Comparison of ENCODE assay signal across 29 cellular contexts in genomic region chr2:102306125-102306524, GRCh38. TPM values are rescaled to one million over a fixed set of nuclear protein-coding genes. Genes with fewer than 3 reads are reported as not detected.
A peak's percentile ranks its signal among the peaks of the same experiment; 100 is the strongest.
DNase-seq lines count a peak whose midpoint lies in the region; ATAC-seq, FAIRE-seq and TF ChIP-seq lines count a peak whose summit lies in the region.
"Had no signal": no experiment of that assay in that cellular context is flagged by ENCODE, and none has a peak within 500 bp of the region (broad histone marks: within the 10 kb centered on the region; RNA-seq: fewer than 3 reads in every experiment).

No MANE protein-coding gene starts in this region.

- H3K4me3 Mint-ChIP-seq in T-helper 2 cell treated with Interferon-gamma antibody and Interleukin-4, amounts not matched to agents 5 μg/mL and 100 μg/mL, for 36 hours: no peak overlapping the region
- H3K4me3 Mint-ChIP-seq in natural killer cell treated with Interleukin-12 subunit alpha and Interleukin-12 subunit beta and Interleukin-15 and Interleukin-18, amount 100 ng/mL, for 72 hours: peak overlapping the region; percentile 54
- no peak overlapping the region for H3K4me3 Mint-ChIP-seq in natural killer cell
- H3K4me3 Mint-ChIP-seq in CD8-positive, alpha-beta T cell: no peak overlapping the region
- H3K4me3 Mint-ChIP-seq: CD4-positive, alpha-beta memory T cell; H9 had no signal

- intact Hi-C loops in natural killer cell (cut with micrococcal nuclease) (no loop called here), K562 (cut with micrococcal nuclease) (no loop called here)
- intact Hi-C loops in CD8-positive, alpha-beta T cell (cut with DNase I, micrococcal nuclease): no loop called here

- H3K9me3 Mint-ChIP-seq in T-helper 2 cell treated with Interferon-gamma antibody and Interleukin-4, amounts not matched to agents 5 μg/mL and 100 μg/mL, for 36 hours: no peaks in the 10 kb centered on the region
- peaks cover 3% of the 10 kb centered on the region for H3K9me3 Mint-ChIP-seq in natural killer cell treated with Interleukin-12 subunit alpha and Interleukin-12 subunit beta and Interleukin-15 and Interleukin-18, amount 100 ng/mL, for 72 hours
- no peaks in the 10 kb centered on the region for H3K9me3 Mint-ChIP-seq in natural killer cell
- no peaks in the 10 kb centered on the region for H3K9me3 Mint-ChIP-seq in CD8-positive, alpha-beta T cell
- H3K9me3 Mint-ChIP-seq: H9 had no signal

- no peaks in the 10 kb centered on the region for H3K9me1 ChIP-seq in K562 (ENCODE audit: control insufficient read depth, insufficient read depth, low read length)

- FAIRE-seq in K562 (lab: Jason Lieb, UNC): no peak
- FAIRE-seq: GM12891 had no signal

- no peaks in the 10 kb centered on the region for H3K79me2 ChIP-seq in K562 (ENCODE audit: control insufficient read depth, insufficient read depth, low read length)

- no peak for TF ChIP-seq EP300 in K562 (IDR thresholded peaks at IDR 0.05; ENCODE audit: low read length)

- CTCF ChIA-PET in K562 (lab: Yijun Ruan, JAX; ENCODE audit: low intra/inter-chr PET ratio): no interaction called here
- CTCF ChIA-PET in CD8-positive, alpha-beta T cell (lab: Charles Lee): interaction anchor here (0.6 to 0.9 kb wide), 2 partner anchors 9 to 514 kb away, joined by 3 read pairs; no protein-coding TSS in a partner anchor

- peaks cover 50% of the 10 kb centered on the region for H3K4me1 Mint-ChIP-seq in T-helper 2 cell treated with Interferon-gamma antibody and Interleukin-4, amounts not matched to agents 5 μg/mL and 100 μg/mL, for 36 hours (ENCODE audit: low read depth)
- H3K4me1 Mint-ChIP-seq in natural killer cell treated with Interleukin-12 subunit alpha and Interleukin-12 subunit beta and Interleukin-15 and Interleukin-18, amount 100 ng/mL, for 72 hours (ENCODE audit: low read depth in 2 of 2): peaks cover 54 to 58% of the 10 kb centered on the region in 2 donors
- H3K4me1 Mint-ChIP-seq in natural killer cell: peaks cover 17 to 32% of the 10 kb centered on the region in 2 donors
- H3K4me1 Mint-ChIP-seq in CD8-positive, alpha-beta T cell (ENCODE audit: low read depth): peaks cover 12% of the 10 kb centered on the region

- peaks cover 1% of the 10 kb centered on the region for H3K36me3 Mint-ChIP-seq in T-helper 2 cell treated with Interferon-gamma antibody and Interleukin-4, amounts not matched to agents 5 μg/mL and 100 μg/mL, for 36 hours (ENCODE audit: low read depth)
- H3K36me3 Mint-ChIP-seq in natural killer cell treated with Interleukin-12 subunit alpha and Interleukin-12 subunit beta and Interleukin-15 and Interleukin-18, amount 100 ng/mL, for 72 hours: peaks cover 16% of the 10 kb centered on the region
- no peaks in the 10 kb centered on the region for H3K36me3 Mint-ChIP-seq in natural killer cell
- H3K36me3 Mint-ChIP-seq in CD8-positive, alpha-beta T cell: no peaks in the 10 kb centered on the region
- H3K36me3 Mint-ChIP-seq: CD4-positive, alpha-beta memory T cell had no signal

- H3K27me3 ChIP-seq in K562 (ENCODE audit: control insufficient read depth in 2 of 2, insufficient read depth in 2 of 2, low read length in 2 of 2): no peaks in the 10 kb centered on the region
- H3K27me3 ChIP-seq in CD8-positive, alpha-beta T cell (ENCODE audit: insufficient read depth, low read length): no peaks in the 10 kb centered on the region

- H3K27ac ChIP-seq in K562 (ENCODE audit: extremely low read depth, low read depth, low read length): no peak overlapping the region
- H3K27ac ChIP-seq in CD8-positive, alpha-beta T cell (ENCODE audit: low read depth, low read length): no peak overlapping the region
- H3K27ac ChIP-seq: 22Rv1; BLaER1 treated with 17β-estradiol and CSF1 and Interleukin-3, amounts not matched to agents 10 nM and 100 nM; GM23248; HL-60; RWPE1 had no signal

- H3K4me1 ChIP-seq in K562 (replicated peaks in 1 of 2; ENCODE audit: control insufficient read depth in 2 of 2, insufficient read depth in 2 of 2, low read length in 2 of 2): peaks cover 0 to 17% of the 10 kb centered on the region in 2 experiments; a peak in 3 of 5 replicates
- peaks cover 6% of the 10 kb centered on the region for H3K4me1 ChIP-seq in CD8-positive, alpha-beta T cell (ENCODE audit: insufficient read depth, low read length)

- H3K36me3 ChIP-seq in K562 (ENCODE audit: control insufficient read depth, insufficient read depth, low read length): no peaks in the 10 kb centered on the region
- H3K36me3 ChIP-seq in CD8-positive, alpha-beta T cell (ENCODE audit: insufficient read depth, low read length): no peaks in the 10 kb centered on the region
- H3K36me3 ChIP-seq: BLaER1 treated with 17β-estradiol and CSF1 and Interleukin-3, amounts not matched to agents 10 nM and 100 nM had no signal

- H3K9ac ChIP-seq in K562 (ENCODE audit: insufficient read depth in 1 of 2, low read depth in 2 of 2, low read length in 2 of 2): no peak overlapping the region
- H3K9ac ChIP-seq: BLaER1 treated with 17β-estradiol and CSF1 and Interleukin-3, amounts not matched to agents 10 nM and 100 nM; GM23248 had no signal

- POLR2A ChIA-PET in K562 (lab: Yijun Ruan, JAX): no interaction called here
- POLR2A ChIA-PET in CD8-positive, alpha-beta T cell (lab: Charles Lee): no interaction called here

- no peak for TF ChIP-seq POLR2A in K562 (conservative IDR thresholded peaks at IDR 0.05)

- TF ChIP-seq RAD21 in K562 (CRISPR knock-in tag; conservative IDR thresholded peaks at IDR 0.05 in 1 of 2, IDR thresholded peaks at IDR 0.05 in 1 of 2): no peak

- no peaks in the 10 kb centered on the region for H3K9me3 ChIP-seq in K562 (replicated peaks; ENCODE audit: control insufficient read depth, insufficient read depth, low read depth, low read length)
- no peaks in the 10 kb centered on the region for H3K9me3 ChIP-seq in CD8-positive, alpha-beta T cell (ENCODE audit: low read length)
- H3K9me3 ChIP-seq: BLaER1 treated with 17β-estradiol and CSF1 and Interleukin-3, amounts not matched to agents 10 nM and 100 nM had no signal

- DNase-seq in T-helper 2 cell treated with Interferon-gamma antibody and Interleukin-4, amounts not matched to agents 5 μg/mL and 100 μg/mL, for 36 hours (ENCODE audit: low spot score): no peak
- no peak for DNase-seq in T-helper 2 cell
- DNase-seq in natural killer cell treated with Interleukin-12 subunit alpha and Interleukin-12 subunit beta and Interleukin-15 and Interleukin-18, amount 100 ng/mL, for 72 hours (ENCODE audit: low spot score): no peak
- DNase-seq in natural killer cell: no peak
- no peak for DNase-seq in K562 (ENCODE audit: extremely low read depth in 1 of 4, low spot score in 3 of 4)
- no peak for DNase-seq in NCI-H446 (lab: John Stamatoyannopoulos, UW)
- DNase-seq in CD8-positive, alpha-beta T cell: no peak
- DNase-seq: Calu3; CD4-positive, alpha-beta memory T cell; DMS153; GM23248; H9; MV-4-11; NCI-H1105 treated with DMSO at 0.1 percent for 48 hours; NCI-H2029 treated with DMSO at 0.1 percent for 48 hours; NCI-H226; NCI-H524; NCI-H774; NK-92 treated with Interleukin-12 subunit alpha and Interleukin-12 subunit beta, amount 100 ng/mL, for 24 hours; SHP77 treated with DMSO at 0.1 percent for 48 hours had no signal

- TF ChIP-seq CTCF in natural killer cell (IDR thresholded peaks at IDR 0.05) (no peak), K562 (IDR thresholded peaks at IDR 0.05 in 2 of 3, conservative IDR thresholded peaks at IDR 0.05 in 1 of 3; ENCODE audit: insufficient read depth in 2 of 3, low read depth in 1 of 3, low read length in 3 of 3) (no peak)
- no peak for TF ChIP-seq CTCF in CD8-positive, alpha-beta T cell (IDR thresholded peaks at IDR 0.05)

- ATAC-seq in natural killer cell treated with Interleukin-12 subunit alpha and Interleukin-12 subunit beta and Interleukin-15 and Interleukin-18, amount 100 ng/mL, for 72 hours: no peak
- no peak for ATAC-seq in natural killer cell
- ATAC-seq in K562: no peak
- no peak for ATAC-seq in CD8-positive, alpha-beta T cell
- ATAC-seq in esophagus mucosa: no peak

- no peak overlapping the region for H3K4me3 ChIP-seq in K562
- H3K4me3 ChIP-seq in CD8-positive, alpha-beta T cell (ENCODE audit: low read depth, low read length): no peak overlapping the region
- H3K4me3 ChIP-seq: BLaER1 treated with 17β-estradiol and CSF1 and Interleukin-3, amounts not matched to agents 10 nM and 100 nM; GM23248 had no signal

- no peaks in the 10 kb centered on the region for H4K20me1 ChIP-seq in K562 (replicated peaks; ENCODE audit: control insufficient read depth, insufficient read depth, low read length)
- H4K20me1 ChIP-seq: BLaER1 treated with 17β-estradiol and CSF1 and Interleukin-3, amounts not matched to agents 10 nM and 100 nM had no signal

- BruUV-seq in K562 (replicated peaks; lab: Mats Ljungman, UMichigan): no TSS peak

- H3K27ac Mint-ChIP-seq in T-helper 2 cell treated with Interferon-gamma antibody and Interleukin-4, amounts not matched to agents 5 μg/mL and 100 μg/mL, for 36 hours: peak overlapping the region; percentile 24
- H3K27ac Mint-ChIP-seq in natural killer cell treated with Interleukin-12 subunit alpha and Interleukin-12 subunit beta and Interleukin-15 and Interleukin-18, amount 100 ng/mL, for 72 hours: peak overlapping the region; percentile 85 to 92
- no peak overlapping the region for H3K27ac Mint-ChIP-seq in natural killer cell
- no peak overlapping the region for H3K27ac Mint-ChIP-seq in CD8-positive, alpha-beta T cell
- H3K27ac Mint-ChIP-seq: H9 had no signal

- no peak overlapping the region for H3K4me2 ChIP-seq in K562 (ENCODE audit: insufficient read depth, low read length)

- in situ Hi-C loops in K562 (cut with MboI): no loop called here

- H2AFZ ChIP-seq in K562 (ENCODE audit: low read depth, low read length): no peak overlapping the region
- H2AFZ ChIP-seq: GM23248 had no signal

- no peaks in the 10 kb centered on the region for H3K27me3 Mint-ChIP-seq in T-helper 2 cell treated with Interferon-gamma antibody and Interleukin-4, amounts not matched to agents 5 μg/mL and 100 μg/mL, for 36 hours (ENCODE audit: low read depth)
- peaks cover 3 to 15% of the 10 kb centered on the region in 2 donors for H3K27me3 Mint-ChIP-seq in natural killer cell treated with Interleukin-12 subunit alpha and Interleukin-12 subunit beta and Interleukin-15 and Interleukin-18, amount 100 ng/mL, for 72 hours
- peaks cover 15 to 16% of the 10 kb centered on the region in 2 donors for H3K27me3 Mint-ChIP-seq in natural killer cell (ENCODE audit: low read depth in 2 of 2)
- H3K27me3 Mint-ChIP-seq in CD8-positive, alpha-beta T cell (ENCODE audit: low read depth): no peaks in the 10 kb centered on the region

- 27% methylated on average over 1 of the region's 1 CpG for WGBS in K562 (ENCODE audit: insufficient coverage, low coverage, missing lambda C conversion rate)

RNA-seq across cellular contexts. Expression of gene IL1RL1, which starts 5.2 kb away (rescaled TPM):
- total RNA-seq in natural killer cell treated with Interleukin-12 subunit alpha and Interleukin-12 subunit beta and Interleukin-15 and Interleukin-18, amount 100 ng/mL, for 72 hours: 10 to 100 TPM; 36.3 to 57.7 TPM
- total RNA-seq in natural killer cell: 10 to 100 TPM in 1 of 3 donors, 1 to 10 TPM in 1, under 1 TPM in 1; 0.49 to 68.1 (median 2.2) TPM
- 0.18 TPM in 1 of 2 replicates, not detected in the other for total RNA-seq in K562 (2011; cell fraction: chromatin; rRNA removed; ENCODE audit: low replicate concordance)
- total RNA-seq in K562 (2011; cell fraction: nucleolus; rRNA removed): not detected in 2 replicates
- total RNA-seq in K562 (2011; cell fraction: nucleoplasm; rRNA removed): not detected in 2 replicates
- 0.45 and 0.59 TPM in 2 replicates for total RNA-seq in K562 (2014; rRNA removed)
- total RNA-seq in K562 (2014; rRNA removed; fragmentation: Illumina TruSeq; extraction: Trizol): 0.73 and 1.0 TPM in 2 replicates
- total RNA-seq in K562 (2015; rRNA removed; fragmentation: Illumina TruSeq; extraction: Trizol): 2.6 and 3.3 TPM in 2 replicates
- total RNA-seq in K562 (2021): 0.44 and 1.0 TPM in 2 replicates
- 0.05 and 0.06 TPM in 2 replicates for polyA plus RNA-seq in K562 (2011; rRNA removed)
- polyA plus RNA-seq in K562 (2011; cell fraction: cytosol; rRNA removed): 0.03 TPM in 1 of 2 replicates, not detected in the other
- 0.27 TPM in 1 of 2 replicates, not detected in the other for polyA plus RNA-seq in K562 (2011; cell fraction: nucleus; rRNA removed)
- 4.3 and 5.8 TPM in 2 replicates for polyA plus RNA-seq in K562 (2012)
- 0.72 and 1.2 TPM in 2 replicates for polyA plus RNA-seq in K562 (2014; fragmentation: Illumina TruSeq; extraction: Trizol)
- under 1 TPM; 0.42 to 0.59 TPM for polyA plus RNA-seq in K562 (2014; fragmentation: Nextera tagmentation; extraction: Ambion mirVana)
- polyA plus RNA-seq in K562 (2014; rRNA removed): 0.66 and 0.81 TPM in 2 replicates
- polyA minus RNA-seq in K562 (2011; rRNA and poly(A)+ RNA removed): 0.18 TPM in 1 of 2 replicates, not detected in the other
- not detected in 2 replicates for polyA minus RNA-seq in K562 (2011; cell fraction: cytosol; rRNA and poly(A)+ RNA removed)
- 0.13 TPM in 1 of 2 replicates, not detected in the other for polyA minus RNA-seq in K562 (2011; cell fraction: nucleus; rRNA and poly(A)+ RNA removed)
- total RNA-seq in CD8-positive, alpha-beta T cell: not detected
- 2.8 TPM for total RNA-seq in esophagus mucosa
- total RNA-seq: Calu3, G401, GM23248, H9, HT-29, M059J had no signal

RNA-seq across cellular contexts. Expression of gene IL18R1, which starts 49.5 kb away (rescaled TPM):
- total RNA-seq in natural killer cell treated with Interleukin-12 subunit alpha and Interleukin-12 subunit beta and Interleukin-15 and Interleukin-18, amount 100 ng/mL, for 72 hours: 100 to 1,000 TPM; 135 to 219 TPM
- total RNA-seq in natural killer cell (10 to 100 TPM; 42.9 to 58.8 (median 46.7) TPM), K562 (2014; rRNA removed) (1.6 and 3.3 TPM in 2 replicates), K562 (2014; rRNA removed; fragmentation: Illumina TruSeq; extraction: Trizol) (4.8 TPM in 2 replicates), K562 (2015; rRNA removed; fragmentation: Illumina TruSeq; extraction: Trizol) (8.8 and 10.0 TPM in 2 replicates), K562 (2021) (2.5 and 4.5 TPM in 2 replicates), esophagus mucosa (1.1 TPM)
- total RNA-seq in K562 (2011; cell fraction: chromatin; rRNA removed; ENCODE audit: low replicate concordance): 1.0 and 3.2 TPM in 2 replicates
- 0.39 and 0.83 TPM in 2 replicates for total RNA-seq in K562 (2011; cell fraction: nucleolus; rRNA removed)
- 0.73 and 1.4 TPM in 2 replicates for total RNA-seq in K562 (2011; cell fraction: nucleoplasm; rRNA removed)
- polyA plus RNA-seq in K562 (2011; rRNA removed) (1.1 and 1.9 TPM in 2 replicates), K562 (2014; fragmentation: Illumina TruSeq; extraction: Trizol) (2.8 and 3.5 TPM in 2 replicates), K562 (2014; fragmentation: Nextera tagmentation; extraction: Ambion mirVana) (under 1 TPM; 0.55 to 0.81 TPM), K562 (2014; rRNA removed) (2.9 and 3.7 TPM in 2 replicates)
- polyA plus RNA-seq in K562 (2011; cell fraction: cytosol; rRNA removed): 0.16 and 0.60 TPM in 2 replicates
- 1.2 and 2.1 TPM in 2 replicates for polyA plus RNA-seq in K562 (2011; cell fraction: nucleus; rRNA removed)
- 3.5 and 8.5 TPM in 2 replicates for polyA plus RNA-seq in K562 (2012)
- polyA minus RNA-seq in K562 (2011; rRNA and poly(A)+ RNA removed): 1.5 TPM in 2 replicates
- 0.19 TPM in 1 of 2 replicates, not detected in the other for polyA minus RNA-seq in K562 (2011; cell fraction: cytosol; rRNA and poly(A)+ RNA removed)
- polyA minus RNA-seq in K562 (2011; cell fraction: nucleus; rRNA and poly(A)+ RNA removed): 1.5 and 2.2 TPM in 2 replicates
- total RNA-seq in CD8-positive, alpha-beta T cell: 1 to 10 TPM; 7.0 to 7.7 TPM
- total RNA-seq: G401, H9, HT-29, M059J had no signal

Comparison
In these comparisons a context has a peak if more than half of its experiments do, and no peak if none do; other contexts are left out.
1. H3K27ac Mint-ChIP-seq: peak in T-helper 2 cell treated with Interferon-gamma antibody and Interleukin-4, amounts not matched to agents 5 μg/mL and 100 μg/mL, for 36 hours (single experiment) and natural killer cell treated with Interleukin-12 subunit alpha and Interleukin-12 subunit beta and Interleukin-15 and Interleukin-18, amount 100 ng/mL, for 72 hours (2 of 2); none in natural killer cell (0 of 2) and CD8-positive, alpha-beta T cell (single experiment).
2. RNA of gene IL18R1, which starts 49.5 kb away (total RNA-seq): 135 to 219 TPM in natural killer cell treated with Interleukin-12 subunit alpha and Interleukin-12 subunit beta and Interleukin-15 and Interleukin-18, amount 100 ng/mL, for 72 hours and 42.9 to 58.8 TPM in natural killer cell; 7.0 to 7.7 TPM in CD8-positive, alpha-beta T cell, 0.39 to 10.0 TPM in K562 and 1.1 TPM in esophagus mucosa (single experiment); every median in the first group is over 4 times any median in the second.